Comparison of ENCODE assay signal across 20 cellular contexts in genomic region chr9:127660886-127661285, GRCh38. TPM values are rescaled to one million over a fixed set of nuclear protein-coding genes. Genes with fewer than 3 reads are reported as not detected.
"Had no signal": no experiment of that assay in that cellular context is flagged by ENCODE, and none has a peak within 500 bp of the region (broad histone marks: within the 10 kb centered on the region; RNA-seq: fewer than 3 reads in every experiment).

No MANE protein-coding gene starts in this region.

- H3K27ac ChIP-seq: psoas muscle, spleen, suprapubic skin, upper lobe of left lung, VCaP had no signal

- H3K4me1 Mint-ChIP-seq: activated CD8-positive, alpha-beta memory T cell treated with anti-CD3 and anti-CD28 coated beads, Interleukin-2, amount 10 ng/mL, durations not matched to agents 7 days and 5 days; naive thymus-derived CD8-positive, alpha-beta T cell had no signal

- H3K36me3 Mint-ChIP-seq: activated CD4-positive, alpha-beta memory T cell treated with anti-CD3 and anti-CD28 coated beads for 36 hours had no signal

- H3K9me3 Mint-ChIP-seq: activated CD4-positive, alpha-beta memory T cell treated with anti-CD3 and anti-CD28 coated beads for 36 hours; naive thymus-derived CD8-positive, alpha-beta T cell; stimulated activated naive CD8-positive, alpha-beta T cell treated with anti-CD3 and anti-CD28 coated beads, Interleukin-15, Interleukin-2, amounts not matched to agents 100 ng/mL and 50 ng/mL, for 24 hours had no signal

- H3K27ac Mint-ChIP-seq: activated CD4-positive, alpha-beta memory T cell treated with anti-CD3 and anti-CD28 coated beads for 36 hours; activated CD8-positive, alpha-beta memory T cell treated with anti-CD3 and anti-CD28 coated beads, Interleukin-2, amount 10 ng/mL, durations not matched to agents 7 days and 5 days; stimulated activated naive CD8-positive, alpha-beta T cell treated with anti-CD3 and anti-CD28 coated beads, Interleukin-15, Interleukin-2, amounts not matched to agents 100 ng/mL and 50 ng/mL, for 24 hours had no signal

- DNase-seq: activated CD4-positive, alpha-beta memory T cell treated with anti-CD3 and anti-CD28 coated beads for 36 hours; activated CD8-positive, alpha-beta memory T cell treated with anti-CD3 and anti-CD28 coated beads, Interleukin-2, amount 10 ng/mL, durations not matched to agents 7 days and 5 days; activated naive CD4-positive, alpha-beta T cell treated with anti-CD3 and anti-CD28 coated beads, Interleukin-2, amount 50 U/mL, for 16 hours; activated T-cell treated with anti-CD3 and anti-CD28 coated beads, Interleukin-2, amount 50 U/mL, for 1 hour; mammary epithelial cell; naive thymus-derived CD8-positive, alpha-beta T cell; psoas muscle; spleen; upper lobe of left lung had no signal

- H3K4me3 Mint-ChIP-seq: activated CD4-positive, alpha-beta memory T cell treated with anti-CD3 and anti-CD28 coated beads for 36 hours; activated CD8-positive, alpha-beta memory T cell treated with anti-CD3 and anti-CD28 coated beads, Interleukin-2, amount 10 ng/mL, durations not matched to agents 7 days and 5 days; naive thymus-derived CD8-positive, alpha-beta T cell; stimulated activated naive CD8-positive, alpha-beta T cell treated with anti-CD3 and anti-CD28 coated beads, Interleukin-15, Interleukin-2, amounts not matched to agents 100 ng/mL and 50 ng/mL, for 24 hours had no signal

- H3K4me3 ChIP-seq: psoas muscle, spleen, suprapubic skin, upper lobe of left lung had no signal

- H3K27me3 Mint-ChIP-seq: activated CD4-positive, alpha-beta memory T cell treated with anti-CD3 and anti-CD28 coated beads for 36 hours; activated CD8-positive, alpha-beta memory T cell treated with anti-CD3 and anti-CD28 coated beads, Interleukin-2, amount 10 ng/mL, durations not matched to agents 7 days and 5 days; naive thymus-derived CD8-positive, alpha-beta T cell; stimulated activated naive CD8-positive, alpha-beta T cell treated with anti-CD3 and anti-CD28 coated beads, Interleukin-15, Interleukin-2, amounts not matched to agents 100 ng/mL and 50 ng/mL, for 24 hours had no signal

- H3K9me3 ChIP-seq: psoas muscle, spleen, suprapubic skin, upper lobe of left lung had no signal

- H3K27me3 ChIP-seq: spleen, suprapubic skin, upper lobe of left lung had no signal

- ATAC-seq: activated CD8-positive, alpha-beta memory T cell treated with anti-CD3 and anti-CD28 coated beads, Interleukin-2, amount 10 ng/mL, durations not matched to agents 7 days and 5 days; esophagus mucosa; left lobe of liver; naive thymus-derived CD8-positive, alpha-beta T cell; psoas muscle; sciatic nerve had no signal

- H3K4me1 ChIP-seq: psoas muscle had no signal

RNA-seq across cellular contexts. Expression of gene CFAP157, which starts 45.9 kb away (rescaled TPM):
- total RNA-seq: activated CD8-positive, alpha-beta memory T cell treated with anti-CD3 and anti-CD28 coated beads, Interleukin-2, amount 10 ng/mL, durations not matched to agents 7 days and 5 days; chondrocyte; dermis microvascular lymphatic vessel endothelial cell; esophagus mucosa; left lobe of liver; mammary epithelial cell; mononuclear cell had no signal

RNA-seq across cellular contexts. Expression of gene TTC16, which starts 55.0 kb away (rescaled TPM):
- total RNA-seq: astrocyte, chondrocyte, dermis microvascular lymphatic vessel endothelial cell, esophagus mucosa, left lobe of liver, occipital lobe had no signal
